Comparison of ENCODE assay signal across 11 cellular contexts in genomic region chr1:204108312-204109141, GRCh38. TPM values are rescaled to one million over a fixed set of nuclear protein-coding genes. Genes with fewer than 3 reads are reported as not detected.
DNase-seq lines count a peak whose midpoint lies in the region; ATAC-seq and TF ChIP-seq lines count a peak whose summit lies in the region.
"Had no signal": no experiment of that assay in that cellular context is flagged by ENCODE, and none has a peak within 500 bp of the region (broad histone marks: within the 10 kb centered on the region; RNA-seq: fewer than 3 reads in every experiment).

No MANE protein-coding gene starts in this region.

- DNase-seq in NCI-H1092 (lab: John Stamatoyannopoulos, UW) (peak; percentile 90), NCI-H748 (lab: John Stamatoyannopoulos, UW; ENCODE audit: unreplicated experiment) (peak; percentile 95), iPS DF 19.7 (ENCODE audit: low read depth, low spot score) (peak; percentile 91), pons (ENCODE audit: low spot score) (peak; percentile 78), HPDE6-E6E7 (ENCODE audit: extremely low spot score) (no peak), lower leg skin (ENCODE audit: low spot score in 2 of 2) (no peak), OCI-M1 (lab: John Stamatoyannopoulos, UW) (no peak)
- DNase-seq: activated T-cell treated with anti-CD3 and anti-CD28 coated beads, Interleukin-2, amount 50 U/mL, for 24 hours had no signal

- TF ChIP-seq POLR2A in lower leg skin (IDR thresholded peaks at IDR 0.05) = no peak

- no peak for TF ChIP-seq CTCF in lower leg skin (IDR thresholded peaks at IDR 0.05)

- intact Hi-C loops in lower leg skin (cut with DNase I; ENCODE audit: low total_unique reads) = no loop called here

- WGBS in lower leg skin, 2 donors = 55 to 63% methylated on average over 21 of the region's 21 CpGs

- ATAC-seq in GM19023 (IDR thresholded peaks at IDR 0.05; ENCODE audit: unreplicated experiment) = no peak

- H3K4me3 ChIP-seq in lower leg skin (ENCODE audit: low read depth, poor library complexity, severe bottlenecking) = no peak overlapping the region
- H3K4me3 ChIP-seq: smooth muscle cell had no signal

RNA-seq across cellular contexts. Expression of gene SOX13, which starts 35.6 kb away (rescaled TPM):
- 10 to 100 TPM in 2 of 4 donors, 1 to 10 TPM in 2; 7.2 to 32.2 (median 16.8) TPM for total RNA-seq in lower leg skin

RNA-seq across cellular contexts. Expression of gene ETNK2, which starts 43.3 kb away (rescaled TPM):
- total RNA-seq in lower leg skin = 10 to 100 TPM; 21.5 to 53.8 (median 42.6) TPM

RNA-seq across cellular contexts. Expression of gene REN, which starts 57.6 kb away (rescaled TPM):
- under 1 TPM in 2 of 4 donors, not detected in 2; 0.17 to 0.26 TPM for total RNA-seq in lower leg skin
- total RNA-seq: mononuclear cell, smooth muscle cell had no signal

Comparison
In these comparisons a context has a peak if more than half of its experiments do, and no peak if none do; other contexts are left out.
1. DNase-seq: peak in NCI-H1092 (single experiment), NCI-H748 (single experiment), iPS DF 19.7 (single experiment) and pons (single experiment); none in HPDE6-E6E7 (single experiment), lower leg skin (0 of 2) and OCI-M1 (single experiment).